In genomic region chr7:48049850-48050249, GRCh38 we compare ENCODE assay signal across 1 cellular context.
TF ChIP-seq lines count a peak whose summit lies in the region.

No MANE protein-coding gene starts in this region.

TF ChIP-seq in HepG2, 621 proteins besides CTCF, POLR2A, EP300 and RAD21:
- TF ChIP-seq ARID2 (CRISPR knock-in tag; IDR thresholded peaks at IDR 0.05; ENCODE audit: borderline replicate concordance) (no peak), GABPB1 (CRISPR knock-in tag; IDR thresholded peaks at IDR 0.05) (no peak), MNT (IDR thresholded peaks at IDR 0.05) (no peak), ZNF318 (CRISPR knock-in tag; IDR thresholded peaks at IDR 0.05) (no peak), CC2D1A (CRISPR knock-in tag; IDR thresholded peaks at IDR 0.05) (no peak), NR0B2 (CRISPR knock-in tag; IDR thresholded peaks at IDR 0.05) (no peak), KMT2B (CRISPR knock-in tag; IDR thresholded peaks at IDR 0.05) (no peak), ARID4A (CRISPR knock-in tag; IDR thresholded peaks at IDR 0.05; ENCODE audit: borderline replicate concordance) (no peak), GMEB1 (CRISPR knock-in tag; IDR thresholded peaks at IDR 0.05; ENCODE audit: borderline replicate concordance) (no peak), CREB1 (IDR thresholded peaks at IDR 0.05) (no peak), CREB1 (CRISPR knock-in tag; IDR thresholded peaks at IDR 0.05) (no peak), SMAD9 (CRISPR knock-in tag; IDR thresholded peaks at IDR 0.05) (no peak), PBX2 (CRISPR knock-in tag; IDR thresholded peaks at IDR 0.05) (no peak), ZKSCAN5 (CRISPR knock-in tag; IDR thresholded peaks at IDR 0.05) (no peak), DPF2 (CRISPR knock-in tag; IDR thresholded peaks at IDR 0.05; ENCODE audit: borderline replicate concordance, low read depth) (no peak)
